24 cellular contexts compared by ENCODE assay signal in the genomic region with DNA sequence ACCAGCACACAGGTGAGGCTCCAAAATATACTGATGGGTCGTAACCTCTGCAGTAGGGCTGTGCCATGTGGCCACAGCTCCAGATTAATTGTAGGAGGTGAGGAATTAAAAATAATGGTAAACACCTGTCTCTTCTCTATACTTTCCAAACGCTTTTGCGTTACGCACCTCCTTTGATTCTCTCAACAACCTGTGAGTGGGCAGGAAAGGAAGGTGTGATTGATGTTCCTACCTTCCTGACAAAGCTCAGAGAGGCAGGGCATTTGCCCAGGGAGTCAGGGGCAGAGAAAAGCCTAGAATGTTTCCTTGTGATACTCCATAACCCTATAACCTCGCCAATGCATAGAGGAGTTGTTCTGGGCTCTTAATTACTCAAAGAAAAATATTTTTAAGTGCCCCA.
"Had no signal": no experiment of that assay in that cellular context is flagged by ENCODE, and none has a peak within 500 bp of the region (broad histone marks: within the 10 kb centered on the region; RNA-seq: fewer than 3 reads in every experiment).

No MANE protein-coding gene starts in this region.

- ATAC-seq: effector memory CD8-positive, alpha-beta T cell; esophagus mucosa; gastrocnemius medialis; heart right ventricle; left cardiac atrium; left lung; left ventricle myocardium superior; lower lobe of right lung; mucosa of descending colon; naive thymus-derived CD8-positive, alpha-beta T cell had no signal

- H3K27me3 Mint-ChIP-seq: dendritic cell treated with granulocyte-macrophage colony-stimulating factor and Interleukin-4, amounts not matched to agents 40 ng/mL and 50 ng/mL, for 4 days; effector memory CD8-positive, alpha-beta T cell; naive B cell; naive thymus-derived CD8-positive, alpha-beta T cell had no signal

- H3K36me3 Mint-ChIP-seq: mesothelial cell of epicardium had no signal

- H3K9me3 Mint-ChIP-seq: dendritic cell treated with granulocyte-macrophage colony-stimulating factor and Interleukin-4, amounts not matched to agents 40 ng/mL and 50 ng/mL, for 4 days; effector memory CD8-positive, alpha-beta T cell; endodermal cell; mesothelial cell of epicardium had no signal

- H3K27ac ChIP-seq: epithelial cell of prostate, esophagus squamous epithelium, gastrocnemius medialis, heart right ventricle, left lung, lower lobe of right lung had no signal

- H3K27ac Mint-ChIP-seq: dendritic cell treated with granulocyte-macrophage colony-stimulating factor and Interleukin-4, amounts not matched to agents 40 ng/mL and 50 ng/mL, for 4 days; endodermal cell; mesothelial cell of epicardium; naive thymus-derived CD8-positive, alpha-beta T cell had no signal

- H3K4me3 Mint-ChIP-seq: dendritic cell treated with granulocyte-macrophage colony-stimulating factor and Interleukin-4, amounts not matched to agents 40 ng/mL and 50 ng/mL, for 4 days; effector memory CD8-positive, alpha-beta T cell; endodermal cell; mesothelial cell of epicardium; naive B cell; naive thymus-derived CD8-positive, alpha-beta T cell had no signal

- DNase-seq: cortex of kidney; effector CD8-positive, alpha-beta T cell; effector memory CD8-positive, alpha-beta T cell; endodermal cell; erythroblast; esophagus squamous epithelium; foreskin fibroblast; foreskin melanocyte; gastrocnemius medialis; glutamatergic neuron; heart right ventricle; hippocampal formation; left cardiac atrium; left lung; left ventricle myocardium superior; lower lobe of right lung; mesenchymal stem cell; mucosa of descending colon; naive B cell had no signal

- H3K4me1 Mint-ChIP-seq: endodermal cell, mesothelial cell of epicardium, naive B cell had no signal
